19 cellular contexts compared by ENCODE assay signal in genomic region chr14:105072892-105073719, GRCh38. TPM values are rescaled to one million over a fixed set of nuclear protein-coding genes. Genes with fewer than 3 reads are reported as not detected.
"Had no signal": no experiment of that assay in that cellular context is flagged by ENCODE, and none has a peak within 500 bp of the region (broad histone marks: within the 10 kb centered on the region; RNA-seq: fewer than 3 reads in every experiment).

No MANE protein-coding gene starts in this region.

- H3K4me1 ChIP-seq: gastrocnemius medialis, psoas muscle, right lobe of liver had no signal

- H3K4me3 ChIP-seq: ascending aorta, gastrocnemius medialis, left ventricle myocardium inferior, psoas muscle, right lobe of liver, thoracic aorta had no signal

- H3K9me3 Mint-ChIP-seq: activated B cell treated with CpG ODN at 0.5 μM for 24 hours; activated naive CD4-positive, alpha-beta T cell treated with anti-CD3 and anti-CD28 coated beads for 36 hours; activated naive CD8-positive, alpha-beta T cell treated with anti-CD3 and anti-CD28 coated beads, Interleukin-2, amount 50 U/mL, for 24 hours; activated T-helper 2 cell treated with anti-CD3 and anti-CD28 coated beads, Interferon-gamma antibody, Interleukin-2, Interleukin-4, amounts not matched to agents 10 μg/mL and 5 μg/mL and 100 μg/mL, durations not matched to agents 14 hours and 24 hours and 36 hours; endodermal cell; T-helper 2 cell treated with Interferon-gamma antibody and Interleukin-4, amounts not matched to agents 5 μg/mL and 100 μg/mL, for 36 hours had no signal

- ATAC-seq: activated naive CD8-positive, alpha-beta T cell treated with anti-CD3 and anti-CD28 coated beads, Interleukin-2, amount 50 U/mL, for 24 hours; gastrocnemius medialis; psoas muscle; right lobe of liver had no signal

- H3K27ac ChIP-seq: ascending aorta, gastrocnemius medialis, left ventricle myocardium inferior, psoas muscle, right lobe of liver, thoracic aorta had no signal

- H3K27me3 Mint-ChIP-seq: activated B cell treated with CpG ODN at 0.5 μM for 24 hours; activated naive CD8-positive, alpha-beta T cell treated with anti-CD3 and anti-CD28 coated beads, Interleukin-2, amount 50 U/mL, for 24 hours had no signal

- DNase-seq: activated B cell treated with CpG ODN at 0.5 μM for 24 hours; activated CD4-positive, alpha-beta T cell treated with anti-CD3 and anti-CD28 coated beads for 48 hours; activated naive CD4-positive, alpha-beta T cell treated with anti-CD3 and anti-CD28 coated beads for 36 hours; activated naive CD8-positive, alpha-beta T cell treated with anti-CD3 and anti-CD28 coated beads, Interleukin-2, amount 50 U/mL, for 24 hours; endodermal cell; erythroblast; gastrocnemius medialis; left ventricle myocardium inferior; mesenchymal stem cell; stimulated activated CD4-positive, alpha-beta T cell treated with anti-CD3 and anti-CD28 coated beads, Interleukin-1b, Interleukin-23, amount 100 ng/mL, for 48 hours had no signal

- H3K4me3 Mint-ChIP-seq: activated B cell treated with CpG ODN at 0.5 μM for 24 hours; activated naive CD4-positive, alpha-beta T cell treated with anti-CD3 and anti-CD28 coated beads for 36 hours; activated naive CD8-positive, alpha-beta T cell treated with anti-CD3 and anti-CD28 coated beads, Interleukin-2, amount 50 U/mL, for 24 hours; endodermal cell; T-helper 2 cell treated with Interferon-gamma antibody and Interleukin-4, amounts not matched to agents 5 μg/mL and 100 μg/mL, for 36 hours had no signal

- H3K27ac Mint-ChIP-seq: activated B cell treated with CpG ODN at 0.5 μM for 24 hours; activated naive CD4-positive, alpha-beta T cell treated with anti-CD3 and anti-CD28 coated beads for 36 hours; activated naive CD8-positive, alpha-beta T cell treated with anti-CD3 and anti-CD28 coated beads, Interleukin-2, amount 50 U/mL, for 24 hours; activated T-helper 2 cell treated with anti-CD3 and anti-CD28 coated beads, Interferon-gamma antibody, Interleukin-2, Interleukin-4, amounts not matched to agents 10 μg/mL and 5 μg/mL and 100 μg/mL, durations not matched to agents 14 hours and 24 hours and 36 hours; endodermal cell had no signal

- H3K36me3 ChIP-seq: ascending aorta, gastrocnemius medialis, left ventricle myocardium inferior, right lobe of liver, thoracic aorta had no signal

- H3K27me3 ChIP-seq: right lobe of liver had no signal

- H3K9me3 ChIP-seq: ascending aorta, gastrocnemius medialis, left ventricle myocardium inferior, psoas muscle, right lobe of liver, thoracic aorta had no signal

RNA-seq across cellular contexts. Expression of gene GPR132, which starts 7.9 kb away (rescaled TPM):
- total RNA-seq: ascending aorta, bronchial epithelial cell had no signal
- polyA plus RNA-seq: keratinocyte, neural cell had no signal
